In genomic region chr6:8006208-8006607, GRCh38 we compare ENCODE assay signal across 9 cellular contexts. TPM values are rescaled to one million over a fixed set of nuclear protein-coding genes. Genes with fewer than 3 reads are reported as not detected.
DNase-seq lines count a peak whose midpoint lies in the region; ATAC-seq and TF ChIP-seq lines count a peak whose summit lies in the region.
"Had no signal": no experiment of that assay in that cellular context is flagged by ENCODE, and none has a peak within 500 bp of the region (broad histone marks: within the 10 kb centered on the region; RNA-seq: fewer than 3 reads in every experiment).

No MANE protein-coding gene starts in this region.

- H3K4me3 ChIP-seq in heart left ventricle (no peak overlapping the region), OCI-LY1 (ENCODE audit: low read depth, low read length, poor library complexity, severe bottlenecking) (no peak overlapping the region), epithelial cell of esophagus (ENCODE audit: low read length) (no peak overlapping the region)

- no peak overlapping the region for H3K9ac ChIP-seq in OCI-LY1 (ENCODE audit: low read length)

- H3K27ac ChIP-seq in heart left ventricle (no peak overlapping the region), OCI-LY1 (ENCODE audit: low read depth, low read length, poor library complexity, severe bottlenecking) (no peak overlapping the region)

- no peak for DNase-seq in heart left ventricle
- DNase-seq in cardiac septum (ENCODE audit: low spot score) = no peak
- DNase-seq in epithelial cell of esophagus (ENCODE audit: low read depth) = peak; percentile 52
- DNase-seq in progenitor cell of endocrine pancreas (ENCODE audit: low spot score, unreplicated experiment) = no peak
- DNase-seq in dedifferentiated amniotic fluid mesenchymal stem cell (ENCODE audit: extremely low spot score) = no peak
- DNase-seq in activated CD4-positive, alpha-beta T cell treated with anti-CD3 and anti-CD28 coated beads for 1 hour = no peak
- DNase-seq: activated naive CD8-positive, alpha-beta T cell treated with anti-CD3 and anti-CD28 coated beads, Interleukin-2, amount 10 ng/mL, durations not matched to agents 7 days and 5 days had no signal

- no peaks in the 10 kb centered on the region for H3K27me3 ChIP-seq in heart left ventricle
- no peaks in the 10 kb centered on the region for H3K27me3 ChIP-seq in OCI-LY1 (ENCODE audit: insufficient read depth, low read length)

- H3K4me1 ChIP-seq in heart left ventricle (peaks cover 0 to 3% (median 0%) of the 10 kb centered on the region in 12 donors), OCI-LY1 (ENCODE audit: insufficient read depth, low read length, severe bottlenecking) (peaks cover 9% of the 10 kb centered on the region)

- H3K79me2 ChIP-seq in OCI-LY1 (ENCODE audit: insufficient read depth, low read length) = no peaks in the 10 kb centered on the region

- no peaks in the 10 kb centered on the region for H3K4me1 Mint-ChIP-seq in progenitor cell of endocrine pancreas (ENCODE audit: low read depth)

- H3K9me3 Mint-ChIP-seq in progenitor cell of endocrine pancreas (ENCODE audit: low read depth) = no peaks in the 10 kb centered on the region
- H3K9me3 Mint-ChIP-seq: activated naive CD8-positive, alpha-beta T cell treated with anti-CD3 and anti-CD28 coated beads, Interleukin-2, amount 10 ng/mL, durations not matched to agents 7 days and 5 days had no signal

- ATAC-seq in heart left ventricle (peak in 2 of 4 donors; percentile 60 to 73), HG03135 (IDR thresholded peaks at IDR 0.05; ENCODE audit: unreplicated experiment) (no peak)

- no peaks in the 10 kb centered on the region for H3K9me2 ChIP-seq in OCI-LY1 (ENCODE audit: low read depth, low read length)

- H3K4me2 ChIP-seq in OCI-LY1 (ENCODE audit: low read length) = no peak overlapping the region

- intact Hi-C loops in heart left ventricle (cut with DNase I) (loop anchor here in 8 of 10 donors (2.0 to 10.0 kb wide), 7 partner anchors 49 to 284 kb away; partner anchors contain the start of gene BMP6 (in 1 of the 8)), cardiac septum (cut with DNase I) (no loop called here)

- H3K9me3 ChIP-seq in heart left ventricle (no peaks in the 10 kb centered on the region), OCI-LY1 (ENCODE audit: low read length) (no peaks in the 10 kb centered on the region)

- H3K36me3 Mint-ChIP-seq in progenitor cell of endocrine pancreas (ENCODE audit: insufficient read depth) = no peaks in the 10 kb centered on the region
- H3K36me3 Mint-ChIP-seq: activated naive CD8-positive, alpha-beta T cell treated with anti-CD3 and anti-CD28 coated beads, Interleukin-2, amount 10 ng/mL, durations not matched to agents 7 days and 5 days had no signal

- no peaks in the 10 kb centered on the region for H3K36me3 ChIP-seq in heart left ventricle
- H3K36me3 ChIP-seq in OCI-LY1 (ENCODE audit: insufficient read depth, low read length) = no peaks in the 10 kb centered on the region

- H2AFZ ChIP-seq in OCI-LY1 (ENCODE audit: low read length) = no peak overlapping the region

- TF ChIP-seq CTCF in heart left ventricle (IDR thresholded peaks at IDR 0.05) = peak; percentile 27 to 65 (median 56)
- peak; percentile 41; the same call in 1 of the 2 replicates for TF ChIP-seq CTCF in OCI-LY1 (IDR thresholded peaks at IDR 0.05; ENCODE audit: low read length)
- peak; percentile 47 for TF ChIP-seq CTCF in epithelial cell of esophagus (IDR thresholded peaks at IDR 0.05; ENCODE audit: insufficient read depth, low read depth, low read length, missing control alignments)
- peak; percentile 59 for TF ChIP-seq CTCF in progenitor cell of endocrine pancreas (IDR thresholded peaks at IDR 0.05; ENCODE audit: unreplicated experiment)

- WGBS in heart left ventricle, 4 donors = 97 to 99% (median 98%) methylated on average over 1 of the region's 1 CpG

- H3F3A ChIP-seq in OCI-LY1 (ENCODE audit: insufficient read depth, low read length) = no peaks in the 10 kb centered on the region

- H3K27me3 Mint-ChIP-seq in progenitor cell of endocrine pancreas = peaks cover 9% of the 10 kb centered on the region
- H3K27me3 Mint-ChIP-seq: activated naive CD8-positive, alpha-beta T cell treated with anti-CD3 and anti-CD28 coated beads, Interleukin-2, amount 10 ng/mL, durations not matched to agents 7 days and 5 days had no signal

- H3K4me3 Mint-ChIP-seq in progenitor cell of endocrine pancreas (ENCODE audit: low read depth) = no peak overlapping the region
- H3K4me3 Mint-ChIP-seq: activated naive CD8-positive, alpha-beta T cell treated with anti-CD3 and anti-CD28 coated beads, Interleukin-2, amount 10 ng/mL, durations not matched to agents 7 days and 5 days had no signal

- TF ChIP-seq POLR2A in heart left ventricle (IDR thresholded peaks at IDR 0.05) = no peak

- no peaks in the 10 kb centered on the region for H4K20me1 ChIP-seq in OCI-LY1 (ENCODE audit: insufficient read depth, low read length)

- no peak overlapping the region for H3K27ac Mint-ChIP-seq in progenitor cell of endocrine pancreas
- H3K27ac Mint-ChIP-seq: activated naive CD8-positive, alpha-beta T cell treated with anti-CD3 and anti-CD28 coated beads, Interleukin-2, amount 10 ng/mL, durations not matched to agents 7 days and 5 days had no signal

RNA-seq across cellular contexts. Expression of gene BLOC1S5, which starts 58.0 kb away (rescaled TPM):
- total RNA-seq in heart left ventricle (10 to 100 TPM in 2 of 9 donors, 1 to 10 TPM in 7; 6.9 to 15.2 (median 8.8) TPM), cardiac septum (10.8 TPM), progenitor cell of endocrine pancreas (24.4 and 26.4 TPM in 2 replicates)
- polyA plus RNA-seq in heart left ventricle = 1 to 10 TPM; 4.3 to 4.4 TPM
